15 cellular contexts compared by ENCODE assay signal in the genomic region with DNA sequence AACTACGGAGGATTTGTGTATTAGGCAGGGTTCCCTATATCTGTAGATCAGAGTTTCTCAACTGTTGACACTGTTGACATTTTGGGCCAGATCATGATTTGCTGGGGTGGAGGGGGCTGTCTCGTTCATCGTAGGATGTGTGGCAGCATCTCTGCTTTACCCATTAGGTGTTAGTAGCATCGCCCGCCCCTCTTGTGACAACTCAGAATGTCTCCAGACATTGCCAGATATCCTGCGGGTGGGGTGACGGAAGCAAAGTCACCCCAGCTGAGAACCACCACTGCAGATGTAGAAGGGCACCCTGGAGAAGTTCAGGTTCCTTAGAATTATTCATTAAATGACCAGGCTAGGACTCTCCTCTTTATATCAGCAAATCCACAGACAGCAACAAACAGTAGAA.
DNase-seq lines count a peak whose midpoint lies in the region; ATAC-seq, FAIRE-seq and TF ChIP-seq lines count a peak whose summit lies in the region.
"Had no signal": no experiment of that assay in that cellular context is flagged by ENCODE, and none has a peak within 500 bp of the region (broad histone marks: within the 10 kb centered on the region; RNA-seq: fewer than 3 reads in every experiment).

No MANE protein-coding gene starts in this region.

- in situ Hi-C loops in GM23248 (cut with MboI) (no loop called here), brain microvascular endothelial cell (cut with HindIII; ENCODE audit: low pct_ligation_motif_present, low sequenced_read_pairs) (no loop called here)

- peak overlapping the region; percentile 60 for H3K4me2 ChIP-seq in GM23248 (ENCODE audit: unreplicated experiment)

- H3K4me3 ChIP-seq in GM23248 (no peak overlapping the region), brain microvascular endothelial cell (ENCODE audit: low read depth, low read length) (no peak overlapping the region), mesodermal cell (ENCODE audit: extremely low read depth, insufficient read depth, low read length, poor library complexity, severe bottlenecking) (no peak overlapping the region), small intestine (ENCODE audit: low read depth in 1 of 2, low read length in 2 of 2) (no peak overlapping the region)

- no peaks in the 10 kb centered on the region for H4K20me1 ChIP-seq in GM23248 (ENCODE audit: insufficient read depth)

- no peak for FAIRE-seq in small intestine (lab: Jason Lieb, UNC)

- H3K4me1 ChIP-seq in GM23248 (ENCODE audit: insufficient read depth) (peaks cover 39% of the 10 kb centered on the region), mesodermal cell (ENCODE audit: control insufficient read depth, insufficient read depth, low read length, poor library complexity, severe bottlenecking) (peaks cover 10% of the 10 kb centered on the region), small intestine (ENCODE audit: control insufficient read depth in 2 of 2, insufficient read depth in 1 of 2, low read depth in 1 of 2, low read length in 1 of 2) (peaks cover 12 to 18% of the 10 kb centered on the region in 2 donors)

- H3K27me3 ChIP-seq in GM23248 (replicated peaks; ENCODE audit: insufficient read depth) (no peaks in the 10 kb centered on the region), brain microvascular endothelial cell (replicated peaks) (no peaks in the 10 kb centered on the region), small intestine (ENCODE audit: control insufficient read depth in 2 of 2, insufficient read depth in 2 of 2, low read length in 2 of 2) (no peaks in the 10 kb centered on the region)

- TF ChIP-seq CTCF in brain microvascular endothelial cell (IDR thresholded peaks at IDR 0.05; ENCODE audit: low read depth, low read length, missing control alignments) = no peak

- no peaks in the 10 kb centered on the region for H3K9me2 ChIP-seq in GM23248 (ENCODE audit: insufficient read depth)

- peak overlapping the region; percentile 77 for H3K9ac ChIP-seq in GM23248

- no peak for ATAC-seq in GM19023 (IDR thresholded peaks at IDR 0.05; ENCODE audit: unreplicated experiment)
- ATAC-seq: stimulated activated memory B cell treated with anti-CD40 and anti-IgM and Interleukin-4, amounts not matched to agents 10 μg/mL and 1 μg/mL and 100 μg/mL, for 72 hours had no signal

- 83 to 86% methylated on average over 7 of the region's 7 CpGs for WGBS in GM23248 (ENCODE audit: low coverage in 1 of 2, low lambda C conversion rate in 2 of 2, missing lambda C conversion rate in 2 of 2), 2 experiments
- WGBS in mesodermal cell (ENCODE audit: insufficient coverage in 2 of 2), 2 experiments = 95 to 96% methylated on average over 5 to 6 of the region's 7 CpGs
- 74 to 85% (median 81%) methylated on average over 7 of the region's 7 CpGs for WGBS in small intestine, 3 donors

- H3F3A ChIP-seq in GM23248 (ENCODE audit: insufficient read depth) = peaks cover 66% of the 10 kb centered on the region

- H3K9me3 ChIP-seq in GM23248 (ENCODE audit: low read depth) (no peaks in the 10 kb centered on the region), mesodermal cell (ENCODE audit: control insufficient read depth, low read length) (no peaks in the 10 kb centered on the region), small intestine (ENCODE audit: control insufficient read depth, low read depth) (no peaks in the 10 kb centered on the region)

- no peak overlapping the region for H2AFZ ChIP-seq in GM23248

- H3K36me3 ChIP-seq in GM23248 (ENCODE audit: low read depth) = peaks cover 61% of the 10 kb centered on the region
- peaks cover 74% of the 10 kb centered on the region for H3K36me3 ChIP-seq in brain microvascular endothelial cell (replicated peaks)
- H3K36me3 ChIP-seq in mesodermal cell (ENCODE audit: control insufficient read depth, insufficient read depth, low read length) = peaks cover 63% of the 10 kb centered on the region
- H3K36me3 ChIP-seq in small intestine (ENCODE audit: control insufficient read depth in 2 of 2, insufficient read depth in 2 of 2, low read length in 2 of 2) = peaks cover 2 to 3% of the 10 kb centered on the region in 2 donors

- peak overlapping the region; percentile 97 for H3K27ac ChIP-seq in GM23248
- peak overlapping the region; percentile 65 for H3K27ac ChIP-seq in brain microvascular endothelial cell
- H3K27ac ChIP-seq in mesodermal cell (ENCODE audit: low read depth, low read length, severe bottlenecking) = peak overlapping the region; percentile 66
- peak overlapping the region; percentile 79 to 92 for H3K27ac ChIP-seq in small intestine (ENCODE audit: low read depth in 1 of 2, low read length in 1 of 2)

- peaks cover 42% of the 10 kb centered on the region for H3K79me2 ChIP-seq in GM23248 (ENCODE audit: insufficient read depth)

- DNase-seq in GM23248 (no peak), brain microvascular endothelial cell (no peak), small intestine (no peak), HUDEP-2 (lab: John Stamatoyannopoulos, UW; ENCODE audit: unreplicated experiment in 76 of 76) (no peak), NCI-H524 (lab: John Stamatoyannopoulos, UW) (no peak), DMS79 (lab: John Stamatoyannopoulos, UW) (no peak)
- DNase-seq: dermis blood vessel endothelial cell, foreskin melanocyte, islet precursor cell, NCI-H1694 treated with DMSO at 0.1 percent for 48 hours, occipital lobe, SIG-M5 had no signal
